ENCODE assay signal across 13 cellular contexts in the genomic region with DNA sequence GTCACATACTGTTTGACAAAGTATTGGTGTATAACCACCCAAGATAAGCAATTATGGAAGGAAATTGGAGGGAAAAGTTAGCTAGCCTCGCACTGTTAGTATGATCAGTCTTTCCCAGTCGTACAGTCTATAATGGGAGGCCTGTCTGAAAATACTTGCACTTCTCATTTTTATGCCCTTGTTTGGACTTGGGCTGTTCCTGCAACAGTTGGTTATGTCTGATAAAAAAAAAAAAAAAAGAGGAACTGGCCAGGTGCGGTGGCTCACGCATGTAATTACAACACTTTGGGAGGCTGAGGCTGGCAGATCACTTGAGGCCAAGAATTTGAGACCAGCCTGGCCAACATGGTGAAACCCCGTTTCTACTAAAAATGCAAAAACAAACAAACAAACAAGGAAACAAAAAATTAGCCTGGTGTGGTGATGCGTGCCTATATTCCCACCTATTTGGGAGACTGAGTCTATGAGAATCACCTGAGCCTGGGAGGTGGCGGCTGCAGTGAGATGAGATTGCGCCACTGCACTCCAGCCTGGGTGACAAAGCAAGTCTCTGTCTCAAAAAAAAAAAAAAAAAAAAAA. TPM values are rescaled to one million over a fixed set of nuclear protein-coding genes. Genes with fewer than 3 reads are reported as not detected.
DNase-seq lines count a peak whose midpoint lies in the region; ATAC-seq, FAIRE-seq and TF ChIP-seq lines count a peak whose summit lies in the region.
"Had no signal": no experiment of that assay in that cellular context is flagged by ENCODE, and none has a peak within 500 bp of the region (broad histone marks: within the 10 kb centered on the region; RNA-seq: fewer than 3 reads in every experiment).

No MANE protein-coding gene starts in this region.

- peak; percentile 83 for TF ChIP-seq EP300 in K562 (IDR thresholded peaks at IDR 0.05; ENCODE audit: low read length)

- no peak for FAIRE-seq in K562 (lab: Jason Lieb, UNC)

- TF ChIP-seq CTCF in K562 (IDR thresholded peaks at IDR 0.05 in 2 of 3, conservative IDR thresholded peaks at IDR 0.05 in 1 of 3; ENCODE audit: insufficient read depth in 2 of 3, low read depth in 1 of 3, low read length in 3 of 3) = 0 out of 6 replicates have a peak, but pooled peaks of 1 of the 3 experiments have one; percentile 5

- no peaks in the 10 kb centered on the region for H3K9me3 ChIP-seq in K562 (replicated peaks; ENCODE audit: control insufficient read depth, insufficient read depth, low read depth, low read length)
- H3K9me3 ChIP-seq: breast epithelium, Caco-2, thyroid gland had no signal

- POLR2A ChIA-PET in K562 (lab: Yijun Ruan, JAX) = no interaction called here

- CTCF ChIA-PET in K562 (lab: Yijun Ruan, JAX; ENCODE audit: low intra/inter-chr PET ratio) = no interaction called here

- no peak overlapping the region for H2AFZ ChIP-seq in K562 (ENCODE audit: low read depth, low read length)

- intact Hi-C loops in K562 (cut with micrococcal nuclease) = loop anchor here (2.0 to 10.0 kb wide), 3 partner anchors 83 to 259 kb away; a partner anchor contains a TSS

- no peak overlapping the region for H3K9ac ChIP-seq in K562 (ENCODE audit: insufficient read depth in 1 of 2, low read depth in 2 of 2, low read length in 2 of 2)

- peaks cover 26 to 67% of the 10 kb centered on the region in 2 experiments for H3K4me1 ChIP-seq in K562 (replicated peaks in 1 of 2; ENCODE audit: control insufficient read depth in 2 of 2, insufficient read depth in 2 of 2, low read length in 2 of 2)
- H3K4me1 ChIP-seq: breast epithelium had no signal

- ATAC-seq in GM18511 (IDR thresholded peaks at IDR 0.05; ENCODE audit: unreplicated experiment) (peak; percentile 89), HG02610 (IDR thresholded peaks at IDR 0.05; ENCODE audit: unreplicated experiment) (peak; percentile 66), HG03571 (IDR thresholded peaks at IDR 0.05; ENCODE audit: unreplicated experiment) (peak; percentile 68), K562 (peak; percentile 29), HG03039 (IDR thresholded peaks at IDR 0.05; ENCODE audit: unreplicated experiment) (no peak)

- H3K27me3 ChIP-seq in K562 (ENCODE audit: control insufficient read depth in 2 of 2, insufficient read depth in 2 of 2, low read length in 2 of 2) = peaks cover 0 to 13% of the 10 kb centered on the region in 2 experiments; a peak in 3 of 5 replicates
- H3K27me3 ChIP-seq: breast epithelium, thyroid gland had no signal

- BruUV-seq in K562 (replicated peaks; lab: Mats Ljungman, UMichigan) = no TSS peak

- 12% methylated on average over 8 of the region's 8 CpGs for WGBS in K562 (ENCODE audit: insufficient coverage, low coverage, missing lambda C conversion rate)

- H4K20me1 ChIP-seq in K562 (replicated peaks; ENCODE audit: control insufficient read depth, insufficient read depth, low read length) = no peaks in the 10 kb centered on the region

- peak in 2 of 4 experiments; percentile 39 to 66 for DNase-seq in K562 (ENCODE audit: extremely low read depth in 1 of 4, low spot score in 3 of 4)
- no peak for DNase-seq in DMS114 treated with DMSO at 0.1 percent for 48 hours (lab: John Stamatoyannopoulos, UW; ENCODE audit: unreplicated experiment)
- DNase-seq in GOT3 (lab: John Stamatoyannopoulos, UW) = no peak
- DNase-seq in globus pallidus (ENCODE audit: low spot score) = no peak
- DNase-seq: Caco-2; NCI-H1092; stimulated activated CD4-positive, alpha-beta T cell treated with anti-CD3 and anti-CD28 coated beads, Interleukin-1b, Interleukin-23, amount 100 ng/mL, for 48 hours; thyroid gland had no signal

- no peaks in the 10 kb centered on the region for H3K9me1 ChIP-seq in K562 (ENCODE audit: control insufficient read depth, insufficient read depth, low read length)

- H3K36me3 ChIP-seq in K562 (ENCODE audit: control insufficient read depth, insufficient read depth, low read length) = no peaks in the 10 kb centered on the region
- H3K36me3 ChIP-seq: breast epithelium, thyroid gland had no signal

- H3K4me2 ChIP-seq in K562 (ENCODE audit: insufficient read depth, low read length) = no peak overlapping the region

- no peaks in the 10 kb centered on the region for H3K79me2 ChIP-seq in K562 (ENCODE audit: control insufficient read depth, insufficient read depth, low read length)

- TF ChIP-seq POLR2A in K562 (conservative IDR thresholded peaks at IDR 0.05) = no peak

- no peak overlapping the region for H3K4me3 ChIP-seq in K562
- H3K4me3 ChIP-seq: breast epithelium, thyroid gland had no signal

- H3K27ac ChIP-seq in K562 (ENCODE audit: extremely low read depth, low read depth, low read length) = peak overlapping the region; percentile 6; the same call in 1 of the 3 replicates
- H3K27ac ChIP-seq: breast epithelium, thyroid gland had no signal

- no peak for TF ChIP-seq RAD21 in K562 (CRISPR knock-in tag; conservative IDR thresholded peaks at IDR 0.05 in 1 of 2, IDR thresholded peaks at IDR 0.05 in 1 of 2)

- in situ Hi-C loops in K562 (cut with MboI) = no loop called here

TF ChIP-seq in K562, 482 proteins besides CTCF, POLR2A, EP300 and RAD21 (continues in another document):
- TF ChIP-seq, protein P1, sequence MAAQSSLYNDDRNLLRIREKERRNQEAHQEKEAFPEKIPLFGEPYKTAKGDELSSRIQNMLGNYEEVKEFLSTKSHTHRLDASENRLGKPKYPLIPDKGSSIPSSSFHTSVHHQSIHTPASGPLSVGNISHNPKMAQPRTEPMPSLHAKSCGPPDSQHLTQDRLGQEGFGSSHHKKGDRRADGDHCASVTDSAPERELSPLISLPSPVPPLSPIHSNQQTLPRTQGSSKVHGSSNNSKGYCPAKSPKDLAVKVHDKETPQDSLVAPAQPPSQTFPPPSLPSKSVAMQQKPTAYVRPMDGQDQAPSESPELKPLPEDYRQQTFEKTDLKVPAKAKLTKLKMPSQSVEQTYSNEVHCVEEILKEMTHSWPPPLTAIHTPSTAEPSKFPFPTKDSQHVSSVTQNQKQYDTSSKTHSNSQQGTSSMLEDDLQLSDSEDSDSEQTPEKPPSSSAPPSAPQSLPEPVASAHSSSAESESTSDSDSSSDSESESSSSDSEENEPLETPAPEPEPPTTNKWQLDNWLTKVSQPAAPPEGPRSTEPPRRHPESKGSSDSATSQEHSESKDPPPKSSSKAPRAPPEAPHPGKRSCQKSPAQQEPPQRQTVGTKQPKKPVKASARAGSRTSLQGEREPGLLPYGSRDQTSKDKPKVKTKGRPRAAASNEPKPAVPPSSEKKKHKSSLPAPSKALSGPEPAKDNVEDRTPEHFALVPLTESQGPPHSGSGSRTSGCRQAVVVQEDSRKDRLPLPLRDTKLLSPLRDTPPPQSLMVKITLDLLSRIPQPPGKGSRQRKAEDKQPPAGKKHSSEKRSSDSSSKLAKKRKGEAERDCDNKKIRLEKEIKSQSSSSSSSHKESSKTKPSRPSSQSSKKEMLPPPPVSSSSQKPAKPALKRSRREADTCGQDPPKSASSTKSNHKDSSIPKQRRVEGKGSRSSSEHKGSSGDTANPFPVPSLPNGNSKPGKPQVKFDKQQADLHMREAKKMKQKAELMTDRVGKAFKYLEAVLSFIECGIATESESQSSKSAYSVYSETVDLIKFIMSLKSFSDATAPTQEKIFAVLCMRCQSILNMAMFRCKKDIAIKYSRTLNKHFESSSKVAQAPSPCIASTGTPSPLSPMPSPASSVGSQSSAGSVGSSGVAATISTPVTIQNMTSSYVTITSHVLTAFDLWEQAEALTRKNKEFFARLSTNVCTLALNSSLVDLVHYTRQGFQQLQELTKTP (IDR thresholded peaks at IDR 0.05; ENCODE audit: low read depth in 1 of 2, partially characterized antibody in 2 of 2) = peak in 1 of 2 experiments; percentile 82
- TF ChIP-seq HNRNPUL1 (IDR thresholded peaks at IDR 0.05; ENCODE audit: low read length) (no peak), ADNP (tag; IDR thresholded peaks at IDR 0.05) (0 out of 2 replicates have a peak, but pooled peaks have one; percentile 34), TAF15 (IDR thresholded peaks at IDR 0.05; ENCODE audit: low read depth, low read length) (no peak)
- TF ChIP-seq, protein P2, sequence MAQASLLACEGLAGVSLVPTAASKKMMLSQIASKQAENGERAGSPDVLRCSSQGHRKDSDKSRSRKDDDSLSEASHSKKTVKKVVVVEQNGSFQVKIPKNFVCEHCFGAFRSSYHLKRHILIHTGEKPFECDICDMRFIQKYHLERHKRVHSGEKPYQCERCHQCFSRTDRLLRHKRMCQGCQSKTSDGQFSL (CRISPR knock-in tag; IDR thresholded peaks at IDR 0.05) = no peak
- TF ChIP-seq, protein P2 (tag; IDR thresholded peaks at IDR 0.05) = no peak
- TF ChIP-seq, protein P3, sequence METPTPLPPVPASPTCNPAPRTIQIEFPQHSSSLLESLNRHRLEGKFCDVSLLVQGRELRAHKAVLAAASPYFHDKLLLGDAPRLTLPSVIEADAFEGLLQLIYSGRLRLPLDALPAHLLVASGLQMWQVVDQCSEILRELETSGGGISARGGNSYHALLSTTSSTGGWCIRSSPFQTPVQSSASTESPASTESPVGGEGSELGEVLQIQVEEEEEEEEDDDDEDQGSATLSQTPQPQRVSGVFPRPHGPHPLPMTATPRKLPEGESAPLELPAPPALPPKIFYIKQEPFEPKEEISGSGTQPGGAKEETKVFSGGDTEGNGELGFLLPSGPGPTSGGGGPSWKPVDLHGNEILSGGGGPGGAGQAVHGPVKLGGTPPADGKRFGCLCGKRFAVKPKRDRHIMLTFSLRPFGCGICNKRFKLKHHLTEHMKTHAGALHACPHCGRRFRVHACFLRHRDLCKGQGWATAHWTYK (CRISPR knock-in tag; IDR thresholded peaks at IDR 0.05) = no peak

RNA-seq across cellular contexts. Expression of a gene that starts 58.3 kb away (rescaled TPM):
- 1.3 and 1.7 TPM in 2 replicates for total RNA-seq in K562 (2011; cell fraction: chromatin; rRNA removed; ENCODE audit: low replicate concordance)
- total RNA-seq in K562 (2011; cell fraction: nucleolus; rRNA removed) = 1.5 and 1.6 TPM in 2 replicates
- 1.5 and 1.7 TPM in 2 replicates for total RNA-seq in K562 (2011; cell fraction: nucleoplasm; rRNA removed)
- total RNA-seq in K562 (2014; rRNA removed) (0.45 and 0.53 TPM in 2 replicates), K562 (2014; rRNA removed; fragmentation: Illumina TruSeq; extraction: Trizol) (0.38 and 0.40 TPM in 2 replicates), K562 (2015; rRNA removed; fragmentation: Illumina TruSeq; extraction: Trizol) (1.5 TPM in 2 replicates), K562 (2021) (1.3 and 1.7 TPM in 2 replicates)
- polyA plus RNA-seq in K562 (2011; rRNA removed) (0.08 and 0.17 TPM in 2 replicates), K562 (2014; fragmentation: Illumina TruSeq; extraction: Trizol) (0.43 and 0.54 TPM in 2 replicates), K562 (2014; fragmentation: Nextera tagmentation; extraction: Ambion mirVana) (under 1 TPM; 0.10 to 0.17 TPM), K562 (2014; rRNA removed) (0.16 and 0.33 TPM in 2 replicates)
- polyA plus RNA-seq in K562 (2011; cell fraction: cytosol; rRNA removed) = 0.15 and 0.21 TPM in 2 replicates
- polyA plus RNA-seq in K562 (2011; cell fraction: nucleus; rRNA removed) = 0.24 and 0.44 TPM in 2 replicates
- 1.5 and 3.9 TPM in 2 replicates for polyA plus RNA-seq in K562 (2012)
- polyA minus RNA-seq in K562 (2011; rRNA and poly(A)+ RNA removed) = 0.36 and 0.67 TPM in 2 replicates
- 0.36 and 1.2 TPM in 2 replicates for polyA minus RNA-seq in K562 (2011; cell fraction: cytosol; rRNA and poly(A)+ RNA removed)
- polyA minus RNA-seq in K562 (2011; cell fraction: nucleus; rRNA and poly(A)+ RNA removed) = 0.78 and 0.81 TPM in 2 replicates
